ENCODE assay signal across 17 cellular contexts in the genomic region with DNA sequence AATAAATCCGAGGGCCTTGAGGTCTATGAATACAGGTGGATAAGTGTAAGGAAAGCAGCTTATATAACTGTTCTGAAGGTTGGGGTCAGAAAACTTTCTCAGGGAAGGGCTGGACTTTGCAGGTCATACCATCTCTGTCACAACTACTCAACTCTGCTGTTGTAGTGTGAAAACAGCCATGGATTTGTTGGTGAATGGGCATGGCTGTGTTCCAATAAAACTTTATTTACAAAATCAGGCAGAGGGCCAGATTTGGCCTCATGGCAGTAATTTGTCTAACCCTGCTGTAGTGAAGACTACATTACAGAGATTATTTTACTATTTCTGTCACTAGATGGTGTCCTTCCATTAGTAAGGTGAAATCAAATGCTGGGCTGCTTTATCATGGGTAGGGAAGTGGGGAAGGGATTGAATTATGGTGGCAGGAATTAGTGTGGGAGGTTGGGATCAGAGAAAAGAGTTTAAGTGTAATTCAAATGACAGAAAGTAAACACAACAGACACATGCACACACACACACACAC.
A peak's percentile ranks its signal among the peaks of the same experiment; 100 is the strongest.
DNase-seq lines count a peak whose midpoint lies in the region; ATAC-seq, FAIRE-seq and TF ChIP-seq lines count a peak whose summit lies in the region.
"Had no signal": no experiment of that assay in that cellular context is flagged by ENCODE, and none has a peak within 500 bp of the region (broad histone marks: within the 10 kb centered on the region; RNA-seq: fewer than 3 reads in every experiment).

No MANE protein-coding gene starts in this region.

- H3K36me3 ChIP-seq in OCI-LY7 (ENCODE audit: insufficient read depth, low read length) (no peaks in the 10 kb centered on the region), HepG2 (replicated peaks in 1 of 2; ENCODE audit: control insufficient read depth in 1 of 2, insufficient read depth in 2 of 2, low read length in 2 of 2) (no peaks in the 10 kb centered on the region)
- H3K36me3 ChIP-seq: HAP-1, lower lobe of right lung, SJSA1, stomach had no signal

- WGBS in HepG2 (ENCODE audit: low lambda C conversion rate): 0% methylated on average over 1 of the region's 1 CpG

- peak; percentile 55 for ATAC-seq in HepG2
- ATAC-seq: body of pancreas; lower lobe of right lung; natural killer cell treated with Interleukin-12 subunit alpha and Interleukin-12 subunit beta and Interleukin-15 and Interleukin-18, amount 100 ng/mL, for 72 hours had no signal

- H3K9me2 ChIP-seq in OCI-LY7 (ENCODE audit: insufficient read depth, low read length): no peaks in the 10 kb centered on the region

- in situ Hi-C loops in GM13977 (cut with MboI; ENCODE audit: low pct_unique_long_range_greater_than_20kb, low sequenced_read_pairs, unreplicated experiment) (no loop called here), HepG2 (cut with HindIII; ENCODE audit: extremely low pct_ligation_motif_present, low pct_unique_long_range_greater_than_20kb) (no loop called here)

- H3K4me1 ChIP-seq in OCI-LY7 (ENCODE audit: insufficient read depth, low read length, poor library complexity, severe bottlenecking) (no peaks in the 10 kb centered on the region), HepG2 (ENCODE audit: insufficient read depth, low read length) (no peaks in the 10 kb centered on the region)
- H3K4me1 ChIP-seq: HAP-1, lower lobe of right lung, SJSA1, stomach had no signal

- POLR2A ChIA-PET in OCI-LY7 (lab: Charles Lee) (no interaction called here), HepG2 (lab: Yijun Ruan, JAX) (no interaction called here)

- FAIRE-seq in HepG2 (lab: Jason Lieb, UNC) (peak; percentile 30), frontal cortex (lab: Jason Lieb, UNC) (no peak)

- DNase-seq in GM13977 (ENCODE audit: low spot score) (no peak), NCI-H2029 treated with DMSO at 0.1 percent for 48 hours (lab: John Stamatoyannopoulos, UW) (peak; percentile 57), OCI-LY7 (ENCODE audit: low spot score) (no peak), HepG2 (ENCODE audit: low spot score) (no peak), pons (ENCODE audit: low spot score) (no peak), frontal cortex (ENCODE audit: low spot score in 2 of 2) (no peak), HCEC 1CT (no peak)
- DNase-seq in stimulated activated CD4-positive, alpha-beta T cell treated with anti-CD3 and anti-CD28 coated beads, Interleukin-4, amount 100 ng/mL, for 1 hour: no peak
- DNase-seq: activated naive CD4-positive, alpha-beta T cell treated with Interleukin-2 at 50 U/mL for 16 hours; body of pancreas; CD4-positive, alpha-beta T cell; lower lobe of right lung; NCI-H226; stomach had no signal

- no peak overlapping the region for H2AFZ ChIP-seq in OCI-LY7 (ENCODE audit: low read length)
- no peak overlapping the region for H2AFZ ChIP-seq in HepG2 (ENCODE audit: low read length)

- CTCF ChIA-PET in OCI-LY7 (lab: Charles Lee; ENCODE audit: unreplicated experiment): no interaction called here
- CTCF ChIA-PET in HepG2 (lab: Yijun Ruan, JAX; ENCODE audit: low intra/inter-chr PET ratio, low total read pairs): no interaction called here

- BruUV-seq in OCI-LY7 (replicated peaks; lab: Mats Ljungman, UMichigan): no TSS peak
- no TSS peak for BruUV-seq in HepG2 (replicated peaks; lab: Mats Ljungman, UMichigan)

- no peak for TF ChIP-seq POLR2A in HepG2 (IDR thresholded peaks at IDR 0.05; ENCODE audit: insufficient read depth in 1 of 2, low read depth in 2 of 2, low read length in 2 of 2)

- H3K79me2 ChIP-seq in OCI-LY7 (ENCODE audit: insufficient read depth, low read depth, low read length) (no peaks in the 10 kb centered on the region), HepG2 (ENCODE audit: insufficient read depth, low read length) (no peaks in the 10 kb centered on the region)

- H3K27me3 ChIP-seq in HepG2 (ENCODE audit: control insufficient read depth in 1 of 2, insufficient read depth in 2 of 2, low read length in 2 of 2): no peaks in the 10 kb centered on the region
- H3K27me3 ChIP-seq: body of pancreas, SJSA1 had no signal

- H4K20me1 ChIP-seq in OCI-LY7 (ENCODE audit: insufficient read depth, low read length): no peaks in the 10 kb centered on the region
- no peaks in the 10 kb centered on the region for H4K20me1 ChIP-seq in HepG2 (ENCODE audit: insufficient read depth, low read length)

- TF ChIP-seq EP300 in HepG2 (IDR thresholded peaks at IDR 0.05; ENCODE audit: low read depth in 2 of 2, low read length in 2 of 2) (no peak), HepG2 (CRISPR knock-in tag; IDR thresholded peaks at IDR 0.05; ENCODE audit: borderline replicate concordance) (no peak)

- no peaks in the 10 kb centered on the region for H3K9me3 ChIP-seq in OCI-LY7 (ENCODE audit: low read length)
- H3K9me3 ChIP-seq in HepG2 (ENCODE audit: low read length): no peaks in the 10 kb centered on the region
- H3K9me3 ChIP-seq: body of pancreas, HAP-1, lower lobe of right lung, stomach had no signal

- intact Hi-C loops in OCI-LY7 (cut with micrococcal nuclease; ENCODE audit: unreplicated experiment) (no loop called here), HepG2 (cut with micrococcal nuclease; ENCODE audit: unreplicated experiment) (loop anchor here (2.0 kb wide), 1 partner anchor 503 kb away; no protein-coding TSS in a partner anchor)

- H3K4me2 ChIP-seq in OCI-LY7 (ENCODE audit: low read length) (no peak overlapping the region), HepG2 (ENCODE audit: low read depth, low read length) (no peak overlapping the region)

- TF ChIP-seq CTCF in GM13977 (IDR thresholded peaks at IDR 0.05; ENCODE audit: extremely low read depth, insufficient read depth, missing control alignments): peak; percentile 1
- peak; percentile 32; the same call in 1 of the 2 replicates for TF ChIP-seq CTCF in OCI-LY7 (conservative IDR thresholded peaks at IDR 0.05; ENCODE audit: low read length)
- peak; percentile 44 for TF ChIP-seq CTCF in HepG2 (CRISPR knock-in tag; IDR thresholded peaks at IDR 0.05)

- no peak overlapping the region for H3K9ac ChIP-seq in HepG2 (ENCODE audit: insufficient read depth, low read depth, low read length)

- H3K27ac ChIP-seq in OCI-LY7 (ENCODE audit: low read depth, low read length, poor library complexity, severe bottlenecking) (no peak overlapping the region), HepG2 (ENCODE audit: extremely low read length, insufficient read depth, low read length) (no peak overlapping the region)
- H3K27ac ChIP-seq: body of pancreas, lower lobe of right lung, SJSA1, stomach had no signal

- H3K4me3 ChIP-seq in OCI-LY7 (ENCODE audit: low read depth, low read length, poor library complexity, severe bottlenecking): no peak overlapping the region
- no peak overlapping the region for H3K4me3 ChIP-seq in HepG2 (replicated peaks in 1 of 3; ENCODE audit: insufficient read depth in 1 of 3, low read depth in 2 of 3, low read length in 3 of 3)
- H3K4me3 ChIP-seq: body of pancreas, HAP-1, lower lobe of right lung, SJSA1, stomach had no signal

- TF ChIP-seq RAD21 in HepG2 (CRISPR knock-in tag; IDR thresholded peaks at IDR 0.05): no peak

TF ChIP-seq in HepG2, 621 proteins besides CTCF, POLR2A, EP300 and RAD21 (continues in another document):
- TF ChIP-seq, protein P1, sequence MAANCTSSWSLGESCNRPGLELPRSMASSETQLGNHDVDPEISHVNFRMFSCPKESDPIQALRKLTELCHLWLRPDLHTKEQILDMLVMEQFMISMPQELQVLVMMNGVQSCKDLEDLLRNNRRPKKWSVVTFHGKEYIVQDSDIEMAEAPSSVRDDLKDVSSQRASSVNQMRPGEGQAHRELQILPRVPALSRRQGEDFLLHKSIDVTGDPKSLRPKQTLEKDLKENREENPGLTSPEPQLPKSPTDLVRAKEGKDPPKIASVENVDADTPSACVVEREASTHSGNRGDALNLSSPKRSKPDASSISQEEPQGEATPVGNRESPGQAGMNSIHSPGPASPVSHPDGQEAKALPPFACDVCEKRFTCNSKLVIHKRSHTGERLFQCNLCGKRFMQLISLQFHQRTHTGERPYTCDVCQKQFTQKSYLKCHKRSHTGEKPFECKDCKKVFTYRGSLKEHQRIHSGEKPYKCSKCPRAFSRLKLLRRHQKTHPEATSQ (CRISPR knock-in tag; IDR thresholded peaks at IDR 0.05; ENCODE audit: borderline replicate concordance): no peak
- peak; percentile 19; the same call in 1 of the 2 replicates for TF ChIP-seq SMC3 (IDR thresholded peaks at IDR 0.05; ENCODE audit: low read length)
